Comparison of ENCODE assay signal across 9 cellular contexts in genomic region chr5:132260714-132261615, GRCh38. TPM values are rescaled to one million over a fixed set of nuclear protein-coding genes. Genes with fewer than 3 reads are reported as not detected.
DNase-seq lines count a peak whose midpoint lies in the region; ATAC-seq and TF ChIP-seq lines count a peak whose summit lies in the region.
"Had no signal": no experiment of that assay in that cellular context is flagged by ENCODE, and none has a peak within 500 bp of the region (broad histone marks: within the 10 kb centered on the region; RNA-seq: fewer than 3 reads in every experiment).

No MANE protein-coding gene starts in this region.

- no peaks in the 10 kb centered on the region for H3K9me3 ChIP-seq in gastrocnemius medialis

- ATAC-seq in HG03060 (IDR thresholded peaks at IDR 0.05; ENCODE audit: low read depth, unreplicated experiment) (peak; percentile 50), gastrocnemius medialis (no peak), HG03025 (IDR thresholded peaks at IDR 0.05; ENCODE audit: low FRiP score, unreplicated experiment) (no peak)

- DNase-seq in GM10248 (ENCODE audit: extremely low spot score), result peak; percentile 46
- DNase-seq in activated CD8-positive, alpha-beta memory T cell treated with anti-CD3 and anti-CD28 coated beads, Interleukin-2, amount 50 U/mL, for 48 hours, result peak; percentile 75
- DNase-seq in fibroblast of the aortic adventitia (ENCODE audit: low read depth), result peak; percentile 80
- DNase-seq in gastrocnemius medialis, result no peak
- no peak for DNase-seq in NCI-H82 treated with DMSO at 0.1 percent for 48 hours (lab: John Stamatoyannopoulos, UW; ENCODE audit: unreplicated experiment)
- no peak for DNase-seq in GM13977 (ENCODE audit: low spot score)

- in situ Hi-C loops in gastrocnemius medialis (cut with MboI; ENCODE audit: low sequenced_read_pairs in 4 of 4) (loop anchor here in 1 of 4 donors (25.0 kb wide), 1 partner anchor 251 kb away; no protein-coding TSS in a partner anchor), GM13977 (cut with MboI; ENCODE audit: low pct_unique_long_range_greater_than_20kb, low sequenced_read_pairs, unreplicated experiment) (no loop called here)

- no peaks in the 10 kb centered on the region for H3K36me3 ChIP-seq in gastrocnemius medialis

- H3K4me3 ChIP-seq in fibroblast of the aortic adventitia (ENCODE audit: low read depth, low read length) (no peak overlapping the region), gastrocnemius medialis (no peak overlapping the region)

- CTCF ChIA-PET in GM10248 (lab: Yijun Ruan, JAX), result interaction anchor here (0.6 to 3.4 kb wide), 11 partner anchors 9 to 134 kb away, joined by 3 to 22 read pairs (median 3); partner anchors contain the start of gene P4HA2

- peak overlapping the region in 3 of 4 donors; percentile 31 to 79 (median 75) for H3K27ac ChIP-seq in gastrocnemius medialis

- POLR2A ChIA-PET in GM10248 (lab: Yijun Ruan, JAX), result interaction anchor here (1.0 kb wide), 1 partner anchor 33 kb away, joined by 3 read pairs; the partner anchor contains the start of gene P4HA2

- no peak for TF ChIP-seq CTCF in GM10248 (IDR thresholded peaks at IDR 0.05; ENCODE audit: control extremely low read depth, extremely low read depth, low read depth, missing control alignments)
- no peak for TF ChIP-seq CTCF in fibroblast of the aortic adventitia (IDR thresholded peaks at IDR 0.05; ENCODE audit: insufficient read depth, low read length)
- no peak for TF ChIP-seq CTCF in gastrocnemius medialis (IDR thresholded peaks at IDR 0.05 in 4 of 5, conservative IDR thresholded peaks at IDR 0.05 in 1 of 5)
- TF ChIP-seq CTCF in GM13977 (IDR thresholded peaks at IDR 0.05; ENCODE audit: extremely low read depth, insufficient read depth, missing control alignments), result no peak

- peaks cover 11 to 14% of the 10 kb centered on the region in 2 donors for H3K4me1 ChIP-seq in gastrocnemius medialis

- peaks cover 0 to 6% (median 0%) of the 10 kb centered on the region in 3 donors for H3K27me3 ChIP-seq in gastrocnemius medialis

- intact Hi-C loops in gastrocnemius medialis (cut with DNase I; ENCODE audit: low total_unique reads), result no loop called here

- TF ChIP-seq POLR2A in gastrocnemius medialis (IDR thresholded peaks at IDR 0.05), result no peak

RNA-seq across cellular contexts. Expression of gene PDLIM4, which starts 3.5 kb away (rescaled TPM):
- total RNA-seq in fibroblast of the aortic adventitia (ENCODE audit: low replicate concordance) (37.3 and 41.8 TPM in 2 replicates), gastrocnemius medialis (1 to 10 TPM in 3 of 4 donors, under 1 TPM in 1; 0.66 to 8.0 (median 5.3) TPM)
- total RNA-seq: mononuclear cell had no signal

RNA-seq across cellular contexts. Expression of gene SLC22A4, which starts 33.2 kb away (rescaled TPM):
- total RNA-seq in fibroblast of the aortic adventitia (ENCODE audit: low replicate concordance), result 3.4 and 5.7 TPM in 2 replicates
- 1 to 10 TPM; 5.4 to 6.7 (median 6.2) TPM for total RNA-seq in gastrocnemius medialis

RNA-seq across cellular contexts. Expression of gene P4HA2, which starts 33.3 kb away (rescaled TPM):
- total RNA-seq in fibroblast of the aortic adventitia (ENCODE audit: low replicate concordance) (104 and 293 TPM in 2 replicates), gastrocnemius medialis (10 to 100 TPM in 2 of 4 donors, 1 to 10 TPM in 2; 5.8 to 15.7 (median 10.3) TPM)

Comparison
In these comparisons a context has a peak if more than half of its experiments do, and no peak if none do; other contexts are left out.
1. DNase-seq: peak in GM10248 (single experiment), activated CD8-positive, alpha-beta memory T cell treated with anti-CD3 and anti-CD28 coated beads, Interleukin-2, amount 50 U/mL, for 48 hours (single experiment) and fibroblast of the aortic adventitia (single experiment); none in gastrocnemius medialis (0 of 2), NCI-H82 treated with DMSO at 0.1 percent for 48 hours (single experiment) and GM13977 (single experiment).